Comparison of ENCODE assay signal across 14 cellular contexts in the genomic region with DNA sequence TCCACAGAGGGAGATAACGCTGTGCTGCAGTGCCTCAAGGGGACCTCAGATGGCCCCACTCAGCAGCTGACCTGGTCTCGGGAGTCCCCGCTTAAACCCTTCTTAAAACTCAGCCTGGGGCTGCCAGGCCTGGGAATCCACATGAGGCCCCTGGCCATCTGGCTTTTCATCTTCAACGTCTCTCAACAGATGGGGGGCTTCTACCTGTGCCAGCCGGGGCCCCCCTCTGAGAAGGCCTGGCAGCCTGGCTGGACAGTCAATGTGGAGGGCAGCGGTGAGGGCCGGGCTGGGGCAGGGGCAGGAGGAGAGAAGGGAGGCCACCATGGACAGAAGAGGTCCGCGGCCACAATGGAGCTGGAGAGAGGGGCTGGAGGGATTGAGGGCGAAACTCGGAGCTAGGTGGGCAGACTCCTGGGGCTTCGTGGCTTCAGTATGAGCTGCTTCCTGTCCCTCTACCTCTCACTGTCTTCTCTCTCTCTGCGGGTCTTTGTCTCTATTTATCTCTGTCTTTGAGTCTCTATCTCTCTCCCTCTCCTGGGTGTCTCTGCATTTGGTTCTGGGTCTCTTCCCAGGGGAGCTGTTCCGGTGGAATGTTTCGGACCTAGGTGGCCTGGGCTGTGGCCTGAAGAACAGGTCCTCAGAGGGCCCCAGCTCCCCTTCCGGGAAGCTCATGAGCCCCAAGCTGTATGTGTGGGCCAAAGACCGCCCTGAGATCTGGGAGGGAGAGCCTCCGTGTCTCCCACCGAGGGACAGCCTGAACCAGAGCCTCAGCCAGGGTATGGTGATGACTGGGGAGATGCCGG. TPM values are rescaled to one million over a fixed set of nuclear protein-coding genes. Genes with fewer than 3 reads are reported as not detected.
DNase-seq lines count a peak whose midpoint lies in the region; TF ChIP-seq lines count a peak whose summit lies in the region.
"Had no signal": no experiment of that assay in that cellular context is flagged by ENCODE, and none has a peak within 500 bp of the region (broad histone marks: within the 10 kb centered on the region; RNA-seq: fewer than 3 reads in every experiment).

No MANE protein-coding gene starts in this region.

- peak overlapping the region; percentile 96 for H2BK15ac ChIP-seq in neuronal stem cell (ENCODE audit: low read length)

- H4K91ac ChIP-seq in neuronal stem cell (ENCODE audit: low read depth, low read length, poor library complexity) = peak overlapping the region; percentile 87

- peaks cover 4% of the 10 kb centered on the region in 2 donors for H3K4me1 ChIP-seq in neuronal stem cell (ENCODE audit: control insufficient read depth in 2 of 2, insufficient read depth in 1 of 2, low read depth in 1 of 2, low read length in 2 of 2)
- peaks cover 12% of the 10 kb centered on the region for H3K4me1 ChIP-seq in effector memory CD4-positive, alpha-beta T cell (ENCODE audit: control insufficient read depth, insufficient read depth, low read length, poor library complexity, severe bottlenecking)

- H3K4ac ChIP-seq in neuronal stem cell (ENCODE audit: low read length) = no peak overlapping the region

- no peak overlapping the region for H3K14ac ChIP-seq in neuronal stem cell (ENCODE audit: low read length)

- WGBS in neuronal stem cell (ENCODE audit: extremely low coverage in 2 of 2, insufficient read length in 2 of 2, insufficient replicate concordance in 1 of 2), 2 donors = no CpG with 5 or more reads among the region's 20 CpGs

- no peak overlapping the region for H3K23ac ChIP-seq in neuronal stem cell (ENCODE audit: low read depth, low read length, poor library complexity)

- H2BK120ac ChIP-seq in neuronal stem cell (ENCODE audit: low read depth, low read length) = peak overlapping the region; percentile 37

- H3K4me2 ChIP-seq in neuronal stem cell (ENCODE audit: insufficient read depth, low read length, poor library complexity, severe bottlenecking) = no peak overlapping the region

- peak overlapping the region; percentile 76 for H3K18ac ChIP-seq in neuronal stem cell (ENCODE audit: low read length)

- no peaks in the 10 kb centered on the region for H3K9me3 ChIP-seq in neuronal stem cell (replicated peaks in 1 of 2; ENCODE audit: control insufficient read depth in 2 of 2, insufficient read depth in 1 of 2, low read depth in 1 of 2, low read length in 2 of 2)
- no peaks in the 10 kb centered on the region for H3K9me3 ChIP-seq in effector memory CD4-positive, alpha-beta T cell (ENCODE audit: control insufficient read depth, low read length)
- H3K9me3 ChIP-seq: neutrophil had no signal

- H3K27me3 ChIP-seq in neuronal stem cell (ENCODE audit: control insufficient read depth in 3 of 3, insufficient read depth in 3 of 3, low read depth in 1 of 3, low read length in 3 of 3) = no peaks in the 10 kb centered on the region
- H3K27me3 ChIP-seq in effector memory CD4-positive, alpha-beta T cell (replicated peaks; ENCODE audit: control insufficient read depth, insufficient read depth, low read length, poor library complexity, severe bottlenecking) = no peaks in the 10 kb centered on the region
- H3K27me3 ChIP-seq: neutrophil had no signal

- peak overlapping the region; percentile 41 for H2AFZ ChIP-seq in neuronal stem cell (ENCODE audit: low read length)

- H3K36me3 ChIP-seq in neuronal stem cell (replicated peaks in 1 of 2; ENCODE audit: control insufficient read depth in 2 of 2, insufficient read depth in 2 of 2, low read length in 2 of 2) = no peaks in the 10 kb centered on the region
- H3K36me3 ChIP-seq in effector memory CD4-positive, alpha-beta T cell (ENCODE audit: control insufficient read depth, insufficient read depth, low read length) = no peaks in the 10 kb centered on the region
- H3K36me3 ChIP-seq: neutrophil had no signal

- DNase-seq in GM12864 (ENCODE audit: low read depth) (no peak), NCI-H82 treated with DMSO at 0.1 percent for 48 hours (lab: John Stamatoyannopoulos, UW; ENCODE audit: unreplicated experiment) (peak; percentile 48), neuronal stem cell (ENCODE audit: low spot score) (no peak), retina (no peak)
- no peak for DNase-seq in activated CD4-positive, alpha-beta T cell treated with anti-CD3 and anti-CD28 coated beads for 4 hours
- no peak for DNase-seq in effector memory CD4-positive, alpha-beta T cell
- DNase-seq: activated CD4-positive, CD25-positive, alpha-beta regulatory T cell treated with anti-CD3 and anti-CD28 coated beads, Interleukin-2, amount 50 U/mL, for 72 hours; C1 segment of cervical spinal cord; GOT3; mammary epithelial cell; NCI-H1092 treated with DMSO at 0.1 percent for 48 hours; NCI-H345; stimulated activated naive CD8-positive, alpha-beta T cell treated with anti-CD3 and anti-CD28 coated beads, Interleukin-15, amount 100 ng/mL, for 72 hours had no signal

- H4K8ac ChIP-seq in neuronal stem cell (ENCODE audit: low read depth, low read length) = no peak overlapping the region

- H3K9ac ChIP-seq in neuronal stem cell (ENCODE audit: low read depth, low read length, poor library complexity) = no peak overlapping the region

- H2BK12ac ChIP-seq in neuronal stem cell (ENCODE audit: low read length) = peak overlapping the region; percentile 85

- no peaks in the 10 kb centered on the region for H3K79me1 ChIP-seq in neuronal stem cell (ENCODE audit: low read depth, low read length)

- peak; percentile 8 for TF ChIP-seq CTCF in GM12864 (IDR thresholded peaks at IDR 0.05; ENCODE audit: low read depth, low read length, missing control alignments)

- peak overlapping the region; percentile 66 for H3K4me3 ChIP-seq in GM12864 (ENCODE audit: low read depth, low read length)
- no peak overlapping the region for H3K4me3 ChIP-seq in neuronal stem cell (ENCODE audit: low read length in 2 of 2)
- no peak overlapping the region for H3K4me3 ChIP-seq in effector memory CD4-positive, alpha-beta T cell (ENCODE audit: insufficient read depth, low read depth, low read length, poor library complexity, severe bottlenecking)

- H2BK5ac ChIP-seq in neuronal stem cell (ENCODE audit: low read length) = peak overlapping the region; percentile 33

- no peak overlapping the region for H3K27ac ChIP-seq in neuronal stem cell (replicated peaks; ENCODE audit: low read length)
- no peak overlapping the region for H3K27ac ChIP-seq in effector memory CD4-positive, alpha-beta T cell (ENCODE audit: insufficient read depth, low read length, poor library complexity, severe bottlenecking)
- H3K27ac ChIP-seq: neutrophil had no signal

- H2AK5ac ChIP-seq in neuronal stem cell (ENCODE audit: low read depth, low read length) = peak overlapping the region; percentile 58

RNA-seq across cellular contexts. Expression of a gene that starts 0.8 kb away (rescaled TPM):
- polyA plus RNA-seq in neuronal stem cell (2013, experiment 1 of 2) = 0.21 TPM
- 0.14 TPM for polyA plus RNA-seq in neuronal stem cell (2013, experiment 2 of 2)
- polyA plus RNA-seq: mammary epithelial cell had no signal

RNA-seq across cellular contexts. Expression of a gene that starts 7.5 kb away (rescaled TPM):
- 5.9 TPM for polyA plus RNA-seq in neuronal stem cell (2013, experiment 1 of 2)
- 5.4 TPM for polyA plus RNA-seq in neuronal stem cell (2013, experiment 2 of 2)

RNA-seq across cellular contexts. Expression of a gene that starts 18.2 kb away (rescaled TPM):
- polyA plus RNA-seq in neuronal stem cell (2013, experiment 1 of 2) = 22.8 TPM
- polyA plus RNA-seq in neuronal stem cell (2013, experiment 2 of 2) = 23.4 TPM

RNA-seq across cellular contexts. Expression of a gene that starts 42.0 kb away (rescaled TPM):
- polyA plus RNA-seq in neuronal stem cell (2013, experiment 1 of 2) = 21.5 TPM
- polyA plus RNA-seq in neuronal stem cell (2013, experiment 2 of 2) = 21.8 TPM

RNA-seq across cellular contexts. Expression of a gene that starts 52.3 kb away (rescaled TPM):
- 1.8 TPM for polyA plus RNA-seq in neuronal stem cell (2013, experiment 1 of 2)
- polyA plus RNA-seq in neuronal stem cell (2013, experiment 2 of 2) = 1.7 TPM
